In genomic region chr1:113630340-113631327, GRCh38 we compare ENCODE assay signal across 17 cellular contexts.
A peak's percentile ranks its signal among the peaks of the same experiment; 100 is the strongest.
DNase-seq lines count a peak whose midpoint lies in the region; ATAC-seq and TF ChIP-seq lines count a peak whose summit lies in the region.
"Had no signal": no experiment of that assay in that cellular context is flagged by ENCODE, and none has a peak within 500 bp of the region (broad histone marks: within the 10 kb centered on the region; RNA-seq: fewer than 3 reads in every experiment).

No MANE protein-coding gene starts in this region.

- TF ChIP-seq CTCF in epithelial cell of esophagus (IDR thresholded peaks at IDR 0.05; ENCODE audit: insufficient read depth, low read depth, low read length, missing control alignments) = no peak
- no peak for TF ChIP-seq CTCF in progenitor cell of endocrine pancreas (IDR thresholded peaks at IDR 0.05; ENCODE audit: unreplicated experiment)

- H3K4me1 Mint-ChIP-seq in progenitor cell of endocrine pancreas (ENCODE audit: low read depth) = no peaks in the 10 kb centered on the region

- no peak for ATAC-seq in GM18861 (IDR thresholded peaks at IDR 0.05; ENCODE audit: unreplicated experiment)
- ATAC-seq: CD8-positive, alpha-beta T cell; Panc1 had no signal

- peak; percentile 6 for DNase-seq in H7
- DNase-seq in NCI-H526 treated with DMSO at 0.1 percent for 48 hours (lab: John Stamatoyannopoulos, UW) = peak; percentile 69
- peak; percentile 39 for DNase-seq in epithelial cell of esophagus (ENCODE audit: low read depth)
- DNase-seq in progenitor cell of endocrine pancreas (ENCODE audit: low spot score, unreplicated experiment) = no peak
- DNase-seq in amniotic stem cell (lab: John Stamatoyannopoulos, UW) = no peak
- no peak for DNase-seq in activated naive CD4-positive, alpha-beta T cell treated with Interleukin-2 at 50 U/mL for 16 hours
- DNase-seq: Calu3; CD8-positive, alpha-beta T cell; HFFc6; NCI-H1417 treated with DMSO at 0.1 percent for 48 hours; NCI-H187 treated with DMSO at 0.1 percent for 48 hours; NCI-H226; NCI-H524 had no signal

- no peaks in the 10 kb centered on the region for H3K36me3 ChIP-seq in H7 (replicated peaks; ENCODE audit: control insufficient read depth, insufficient read depth, low read length)

- H3K27me3 ChIP-seq in H7 (ENCODE audit: control insufficient read depth, insufficient read depth, low read length) = no peaks in the 10 kb centered on the region
- H3K27me3 ChIP-seq: BLaER1 treated with 17β-estradiol and CSF1 and Interleukin-3, amounts not matched to agents 10 nM and 100 nM; SJSA1 had no signal

- no peaks in the 10 kb centered on the region for H3K27me3 Mint-ChIP-seq in progenitor cell of endocrine pancreas

- H3K4me3 ChIP-seq in H7 (ENCODE audit: insufficient read depth, low read depth, low read length) (no peak overlapping the region), epithelial cell of esophagus (ENCODE audit: low read length) (no peak overlapping the region)
- H3K4me3 ChIP-seq: BLaER1 treated with 17β-estradiol and CSF1 and Interleukin-3, amounts not matched to agents 10 nM and 100 nM; SJSA1 had no signal

- peaks cover 32% of the 10 kb centered on the region for H3K9me3 Mint-ChIP-seq in progenitor cell of endocrine pancreas (ENCODE audit: low read depth)

- peak overlapping the region; percentile 71 for H3K27ac Mint-ChIP-seq in progenitor cell of endocrine pancreas
- H3K27ac Mint-ChIP-seq: CD8-positive, alpha-beta T cell; HFFc6 had no signal

- H3K4me3 Mint-ChIP-seq in progenitor cell of endocrine pancreas (ENCODE audit: low read depth) = no peak overlapping the region
- H3K4me3 Mint-ChIP-seq: CD8-positive, alpha-beta T cell; HFFc6 had no signal

- H3K36me3 Mint-ChIP-seq in progenitor cell of endocrine pancreas (ENCODE audit: insufficient read depth) = peaks cover 29% of the 10 kb centered on the region

Comparison
In these comparisons a context has a peak if more than half of its experiments do, and no peak if none do; other contexts are left out.
1. DNase-seq: peak in H7 (single experiment), NCI-H526 treated with DMSO at 0.1 percent for 48 hours (single experiment) and epithelial cell of esophagus (single experiment); none in progenitor cell of endocrine pancreas (single experiment), amniotic stem cell (single experiment) and activated naive CD4-positive, alpha-beta T cell treated with Interleukin-2 at 50 U/mL for 16 hours (single experiment).